In genomic region chr5:86909461-86909881, GRCh38 we compare ENCODE assay signal across 16 cellular contexts.
DNase-seq lines count a peak whose midpoint lies in the region; ATAC-seq and TF ChIP-seq lines count a peak whose summit lies in the region.
"Had no signal": no experiment of that assay in that cellular context is flagged by ENCODE, and none has a peak within 500 bp of the region (broad histone marks: within the 10 kb centered on the region; RNA-seq: fewer than 3 reads in every experiment).

No MANE protein-coding gene starts in this region.

- peak overlapping the region; percentile 78 for H3K27ac ChIP-seq in GM23248
- H3K27ac ChIP-seq in SJCRH30 = peak overlapping the region; percentile 28; the same call in 1 of the 2 replicates
- H3K27ac ChIP-seq in gastroesophageal sphincter = no peak overlapping the region
- H3K27ac ChIP-seq: suprapubic skin had no signal

- H3K4me1 ChIP-seq in GM23248 (ENCODE audit: insufficient read depth) (peaks cover 27% of the 10 kb centered on the region), SJCRH30 (peaks cover 12% of the 10 kb centered on the region), gastroesophageal sphincter (no peaks in the 10 kb centered on the region)
- H3K4me1 ChIP-seq: suprapubic skin had no signal

- peak; percentile 45 for DNase-seq in A172 (ENCODE audit: low spot score)
- peak; percentile 83 for DNase-seq in GM23248
- peak in 1 of 2 experiments; percentile 3 for DNase-seq in SJCRH30
- no peak for DNase-seq in hippocampal formation (lab: John Stamatoyannopoulos, UW)
- DNase-seq in DMS53 treated with DMSO at 0.1 percent for 48 hours (lab: John Stamatoyannopoulos, UW; ENCODE audit: unreplicated experiment) = no peak
- no peak for DNase-seq in activated CD4-positive, alpha-beta memory T cell treated with anti-CD3 and anti-CD28 coated beads for 36 hours
- no peak for DNase-seq in activated T-helper 2 cell treated with anti-CD3 and anti-CD28 coated beads, Interferon-gamma antibody, Interleukin-2, Interleukin-4, amounts not matched to agents 10 μg/mL and 5 μg/mL and 100 μg/mL, durations not matched to agents 14 hours and 24 hours and 36 hours (ENCODE audit: low spot score)
- DNase-seq: activated naive CD4-positive, alpha-beta T cell treated with anti-CD3 and anti-CD28 coated beads for 36 hours; cerebellar nuclear complex; DND-41; Karpas-422; midbrain; NCI-H187 treated with DMSO at 0.1 percent for 48 hours had no signal

- H3K4me3 Mint-ChIP-seq in activated CD4-positive, alpha-beta memory T cell treated with anti-CD3 and anti-CD28 coated beads for 36 hours = no peak overlapping the region
- no peak overlapping the region for H3K4me3 Mint-ChIP-seq in activated T-helper 2 cell treated with anti-CD3 and anti-CD28 coated beads, Interferon-gamma antibody, Interleukin-2, Interleukin-4, amounts not matched to agents 10 μg/mL and 5 μg/mL and 100 μg/mL, durations not matched to agents 14 hours and 24 hours and 36 hours (ENCODE audit: low read depth)
- H3K4me3 Mint-ChIP-seq: activated naive CD4-positive, alpha-beta T cell treated with anti-CD3 and anti-CD28 coated beads for 36 hours; B cell had no signal

- no peaks in the 10 kb centered on the region for H4K20me1 ChIP-seq in GM23248 (ENCODE audit: insufficient read depth)

- H3K79me2 ChIP-seq in GM23248 (ENCODE audit: insufficient read depth) = no peaks in the 10 kb centered on the region

- H3K36me3 Mint-ChIP-seq in activated CD4-positive, alpha-beta memory T cell treated with anti-CD3 and anti-CD28 coated beads for 36 hours = no peaks in the 10 kb centered on the region
- H3K36me3 Mint-ChIP-seq in activated T-helper 2 cell treated with anti-CD3 and anti-CD28 coated beads, Interferon-gamma antibody, Interleukin-2, Interleukin-4, amounts not matched to agents 10 μg/mL and 5 μg/mL and 100 μg/mL, durations not matched to agents 14 hours and 24 hours and 36 hours (ENCODE audit: low read depth) = no peaks in the 10 kb centered on the region

- H3K4me1 Mint-ChIP-seq in activated CD4-positive, alpha-beta memory T cell treated with anti-CD3 and anti-CD28 coated beads for 36 hours (ENCODE audit: low read depth) = no peaks in the 10 kb centered on the region
- H3K4me1 Mint-ChIP-seq in activated T-helper 2 cell treated with anti-CD3 and anti-CD28 coated beads, Interferon-gamma antibody, Interleukin-2, Interleukin-4, amounts not matched to agents 10 μg/mL and 5 μg/mL and 100 μg/mL, durations not matched to agents 14 hours and 24 hours and 36 hours (ENCODE audit: low read depth) = no peaks in the 10 kb centered on the region
- H3K4me1 Mint-ChIP-seq: B cell had no signal

- 1 to 2% methylated on average over 3 of the region's 3 CpGs for WGBS in GM23248 (ENCODE audit: low coverage in 1 of 2, low lambda C conversion rate in 2 of 2, missing lambda C conversion rate in 2 of 2), 2 experiments
- 8 to 15% methylated on average over 3 of the region's 3 CpGs for WGBS in gastroesophageal sphincter (ENCODE audit: low coverage in 1 of 2), 2 donors

- H3K4me3 ChIP-seq in GM23248 (peak overlapping the region; percentile 36), SJCRH30 (no peak overlapping the region), gastroesophageal sphincter (no peak overlapping the region)
- H3K4me3 ChIP-seq: suprapubic skin had no signal

- no peak overlapping the region for H3K27ac Mint-ChIP-seq in activated CD4-positive, alpha-beta memory T cell treated with anti-CD3 and anti-CD28 coated beads for 36 hours
- H3K27ac Mint-ChIP-seq in activated T-helper 2 cell treated with anti-CD3 and anti-CD28 coated beads, Interferon-gamma antibody, Interleukin-2, Interleukin-4, amounts not matched to agents 10 μg/mL and 5 μg/mL and 100 μg/mL, durations not matched to agents 14 hours and 24 hours and 36 hours = no peak overlapping the region
- H3K27ac Mint-ChIP-seq: activated naive CD4-positive, alpha-beta T cell treated with anti-CD3 and anti-CD28 coated beads for 36 hours; B cell had no signal

- TF ChIP-seq POLR2A in gastroesophageal sphincter (IDR thresholded peaks at IDR 0.05) = no peak

- CTCF ChIA-PET in activated CD4-positive, alpha-beta memory T cell treated with anti-CD3 and anti-CD28 coated beads for 36 hours (lab: Charles Lee) = interaction anchor here (1.1 to 1.4 kb wide), 2 partner anchors 14 to 29 kb away, joined by 3 read pairs; no protein-coding TSS in a partner anchor

- no peak for TF ChIP-seq CTCF in gastroesophageal sphincter (IDR thresholded peaks at IDR 0.05)

- intact Hi-C loops in activated CD4-positive, alpha-beta memory T cell treated with anti-CD3 and anti-CD28 coated beads for 36 hours (cut with micrococcal nuclease) = no loop called here
- intact Hi-C loops in activated T-helper 2 cell treated with anti-CD3 and anti-CD28 coated beads, Interferon-gamma antibody, Interleukin-2, Interleukin-4, amounts not matched to agents 10 μg/mL and 5 μg/mL and 100 μg/mL, durations not matched to agents 14 hours and 24 hours and 36 hours (cut with micrococcal nuclease) = no loop called here

- H3F3A ChIP-seq in GM23248 (ENCODE audit: insufficient read depth) = peaks cover 24% of the 10 kb centered on the region

- no peaks in the 10 kb centered on the region for H3K9me2 ChIP-seq in GM23248 (ENCODE audit: insufficient read depth)

- H3K27me3 ChIP-seq in GM23248 (replicated peaks; ENCODE audit: insufficient read depth) (no peaks in the 10 kb centered on the region), SJCRH30 (no peaks in the 10 kb centered on the region), gastroesophageal sphincter (no peaks in the 10 kb centered on the region)
- H3K27me3 ChIP-seq: suprapubic skin had no signal

- no peak for TF ChIP-seq EP300 in gastroesophageal sphincter (IDR thresholded peaks at IDR 0.05)

- H3K9me3 ChIP-seq in GM23248 (ENCODE audit: low read depth) (no peaks in the 10 kb centered on the region), SJCRH30 (replicated peaks) (no peaks in the 10 kb centered on the region), gastroesophageal sphincter (no peaks in the 10 kb centered on the region)
- H3K9me3 ChIP-seq: suprapubic skin had no signal

- H3K9me3 Mint-ChIP-seq in activated CD4-positive, alpha-beta memory T cell treated with anti-CD3 and anti-CD28 coated beads for 36 hours = no peaks in the 10 kb centered on the region
- no peaks in the 10 kb centered on the region for H3K9me3 Mint-ChIP-seq in activated T-helper 2 cell treated with anti-CD3 and anti-CD28 coated beads, Interferon-gamma antibody, Interleukin-2, Interleukin-4, amounts not matched to agents 10 μg/mL and 5 μg/mL and 100 μg/mL, durations not matched to agents 14 hours and 24 hours and 36 hours
- H3K9me3 Mint-ChIP-seq: activated naive CD4-positive, alpha-beta T cell treated with anti-CD3 and anti-CD28 coated beads for 36 hours had no signal

- H3K27me3 Mint-ChIP-seq in activated CD4-positive, alpha-beta memory T cell treated with anti-CD3 and anti-CD28 coated beads for 36 hours = peaks cover 15% of the 10 kb centered on the region
- peaks cover 41% of the 10 kb centered on the region for H3K27me3 Mint-ChIP-seq in activated T-helper 2 cell treated with anti-CD3 and anti-CD28 coated beads, Interferon-gamma antibody, Interleukin-2, Interleukin-4, amounts not matched to agents 10 μg/mL and 5 μg/mL and 100 μg/mL, durations not matched to agents 14 hours and 24 hours and 36 hours (ENCODE audit: low read depth)
- H3K27me3 Mint-ChIP-seq: B cell had no signal

- peak overlapping the region; percentile 29; the same call in 1 of the 2 replicates for H3K9ac ChIP-seq in GM23248

- in situ Hi-C loops in GM23248 (cut with MboI) = no loop called here

- peak; percentile 55 for ATAC-seq in gastroesophageal sphincter

- H3K36me3 ChIP-seq in GM23248 (ENCODE audit: low read depth) = no peaks in the 10 kb centered on the region
- H3K36me3 ChIP-seq in SJCRH30 = no peaks in the 10 kb centered on the region
- no peaks in the 10 kb centered on the region for H3K36me3 ChIP-seq in gastroesophageal sphincter
- H3K36me3 ChIP-seq: suprapubic skin had no signal

- POLR2A ChIA-PET in activated CD4-positive, alpha-beta memory T cell treated with anti-CD3 and anti-CD28 coated beads for 36 hours (lab: Charles Lee) = no interaction called here

- H3K4me2 ChIP-seq in GM23248 (ENCODE audit: unreplicated experiment) = peak overlapping the region; percentile 47

- H2AFZ ChIP-seq in GM23248 = no peak overlapping the region; the same call in 1 of the 2 replicates

Comparison
In these comparisons a context has a peak if more than half of its experiments do, and no peak if none do; other contexts are left out.
1. DNase-seq: peak in A172 (single experiment) and GM23248 (single experiment); none in hippocampal formation (0 of 2), DMS53 treated with DMSO at 0.1 percent for 48 hours (single experiment), activated CD4-positive, alpha-beta memory T cell treated with anti-CD3 and anti-CD28 coated beads for 36 hours (single experiment) and activated T-helper 2 cell treated with anti-CD3 and anti-CD28 coated beads, Interferon-gamma antibody, Interleukin-2, Interleukin-4, amounts not matched to agents 10 μg/mL and 5 μg/mL and 100 μg/mL, durations not matched to agents 14 hours and 24 hours and 36 hours (single experiment).
2. H3K27ac ChIP-seq: peak in GM23248 (single experiment) and SJCRH30 (single experiment); none in gastroesophageal sphincter (0 of 4).